ENCODE assay signal across 11 cellular contexts in the genomic region with DNA sequence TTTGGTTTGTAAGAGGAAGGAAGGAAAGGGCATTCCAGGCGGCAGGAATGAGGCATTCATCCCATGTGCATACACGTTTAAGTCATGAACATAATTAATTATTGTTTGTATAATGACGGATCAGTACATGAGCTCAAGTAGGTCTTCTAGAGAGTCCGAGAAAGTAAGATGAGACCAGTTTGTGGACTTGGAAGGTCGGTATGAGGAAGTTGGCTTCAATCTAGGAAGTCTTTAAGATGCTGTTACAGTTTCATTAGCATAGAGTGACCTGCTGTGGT. TPM values are rescaled to one million over a fixed set of nuclear protein-coding genes. Genes with fewer than 3 reads are reported as not detected.
DNase-seq lines count a peak whose midpoint lies in the region; ATAC-seq and TF ChIP-seq lines count a peak whose summit lies in the region.
"Had no signal": no experiment of that assay in that cellular context is flagged by ENCODE, and none has a peak within 500 bp of the region (broad histone marks: within the 10 kb centered on the region; RNA-seq: fewer than 3 reads in every experiment).

No MANE protein-coding gene starts in this region.

- no peak for DNase-seq in activated T-cell treated with anti-CD3 and anti-CD28 coated beads, Interleukin-2, amount 50 U/mL, for 72 hours
- no peak for DNase-seq in activated T-cell treated with anti-CD3 and anti-CD28 coated beads, Interleukin-2, amount 50 U/mL, for 48 hours
- DNase-seq in PC-9 (no peak), epithelial cell of esophagus (ENCODE audit: low read depth) (peak; percentile 62), medulla oblongata (ENCODE audit: extremely low spot score) (no peak), NCI-H526 (lab: John Stamatoyannopoulos, UW) (no peak), NCI-H1048 (lab: John Stamatoyannopoulos, UW) (no peak)
- no peak for DNase-seq in stimulated activated effector memory CD8-positive, alpha-beta T cell treated with anti-CD3 and anti-CD28 coated beads, Interleukin-12 subunit alpha, Interleukin-12 subunit beta, amount 100 ng/mL, for 72 hours (ENCODE audit: low spot score in 2 of 2)
- DNase-seq: DMS79 treated with DMSO at 0.1 percent for 48 hours, RPMI8226 had no signal

- peaks cover 25% of the 10 kb centered on the region for H3K4me1 ChIP-seq in PC-9 (replicated peaks; ENCODE audit: insufficient read depth)

- intact Hi-C loops in PC-9 (cut with micrococcal nuclease; ENCODE audit: unreplicated experiment), result no loop called here

- H3K27me3 ChIP-seq in PC-9 (ENCODE audit: insufficient read depth, low read depth), result no peaks in the 10 kb centered on the region
- H3K27me3 ChIP-seq: tibial nerve had no signal

- CTCF ChIA-PET in PC-9 (lab: Charles Lee), result no interaction called here

- no TSS peak for BruUV-seq in PC-9 (replicated peaks; lab: Mats Ljungman, UMichigan)

- no peaks in the 10 kb centered on the region for H3K9me3 ChIP-seq in PC-9 (ENCODE audit: insufficient read depth, low read depth)
- H3K9me3 ChIP-seq: tibial nerve had no signal

- peaks cover 12% of the 10 kb centered on the region for H3F3A ChIP-seq in PC-9 (ENCODE audit: insufficient read depth, low read depth)

- H3K9me2 ChIP-seq in PC-9 (ENCODE audit: insufficient read depth), result no peaks in the 10 kb centered on the region

- TF ChIP-seq CTCF in PC-9 (conservative IDR thresholded peaks at IDR 0.05) (no peak), epithelial cell of esophagus (IDR thresholded peaks at IDR 0.05; ENCODE audit: insufficient read depth, low read depth, low read length, missing control alignments) (peak; percentile 30)

- H2AFZ ChIP-seq in PC-9, result no peak overlapping the region

- H3K4me2 ChIP-seq in PC-9, result peak overlapping the region; percentile 90

- H3K79me2 ChIP-seq in PC-9 (ENCODE audit: low read depth), result peaks cover 93% of the 10 kb centered on the region

- peaks cover 53% of the 10 kb centered on the region for H4K20me1 ChIP-seq in PC-9 (ENCODE audit: insufficient read depth)

- peak overlapping the region; percentile 82 to 96 for H3K4me3 Mint-ChIP-seq in activated T-cell treated with anti-CD3 and anti-CD28 coated beads, Interleukin-2, amount 50 U/mL, for 72 hours
- H3K4me3 Mint-ChIP-seq in stimulated activated effector memory CD8-positive, alpha-beta T cell treated with anti-CD3 and anti-CD28 coated beads, Interleukin-12 subunit alpha, Interleukin-12 subunit beta, amount 100 ng/mL, for 72 hours, result peak overlapping the region; percentile 89

- POLR2A ChIA-PET in PC-9 (lab: Charles Lee; ENCODE audit: unreplicated experiment), result no interaction called here

- no peak overlapping the region for H3K27ac ChIP-seq in PC-9
- H3K27ac ChIP-seq: tibial nerve had no signal

- peaks cover 6 to 14% of the 10 kb centered on the region in 2 donors for H3K36me3 Mint-ChIP-seq in activated T-cell treated with anti-CD3 and anti-CD28 coated beads, Interleukin-2, amount 50 U/mL, for 72 hours (ENCODE audit: insufficient read depth in 2 of 2)
- H3K36me3 Mint-ChIP-seq in stimulated activated effector memory CD8-positive, alpha-beta T cell treated with anti-CD3 and anti-CD28 coated beads, Interleukin-12 subunit alpha, Interleukin-12 subunit beta, amount 100 ng/mL, for 72 hours, result peaks cover 33% of the 10 kb centered on the region

- peak overlapping the region; percentile 76 for H3K27ac Mint-ChIP-seq in activated T-cell treated with anti-CD3 and anti-CD28 coated beads, Interleukin-2, amount 50 U/mL, for 72 hours
- H3K27ac Mint-ChIP-seq in stimulated activated effector memory CD8-positive, alpha-beta T cell treated with anti-CD3 and anti-CD28 coated beads, Interleukin-12 subunit alpha, Interleukin-12 subunit beta, amount 100 ng/mL, for 72 hours, result peak overlapping the region; percentile 94

- H3K4me3 ChIP-seq in PC-9, result peak overlapping the region; percentile 85; the same call in 1 of the 2 replicates
- H3K4me3 ChIP-seq in epithelial cell of esophagus (ENCODE audit: low read length), result peak overlapping the region; percentile 29

- ATAC-seq in activated T-cell treated with anti-CD3 and anti-CD28 coated beads, Interleukin-2, amount 50 U/mL, for 72 hours (replicated peaks in 1 of 2), result no peak
- ATAC-seq in stimulated activated effector memory CD8-positive, alpha-beta T cell treated with anti-CD3 and anti-CD28 coated beads, Interleukin-12 subunit alpha, Interleukin-12 subunit beta, amount 100 ng/mL, for 72 hours, result no peak

- no peaks in the 10 kb centered on the region for H3K9me3 Mint-ChIP-seq in activated T-cell treated with anti-CD3 and anti-CD28 coated beads, Interleukin-2, amount 50 U/mL, for 72 hours
- no peaks in the 10 kb centered on the region for H3K9me3 Mint-ChIP-seq in stimulated activated effector memory CD8-positive, alpha-beta T cell treated with anti-CD3 and anti-CD28 coated beads, Interleukin-12 subunit alpha, Interleukin-12 subunit beta, amount 100 ng/mL, for 72 hours

- no peaks in the 10 kb centered on the region for H3K27me3 Mint-ChIP-seq in activated T-cell treated with anti-CD3 and anti-CD28 coated beads, Interleukin-2, amount 50 U/mL, for 72 hours (ENCODE audit: low read depth)

- H3K4me1 Mint-ChIP-seq in activated T-cell treated with anti-CD3 and anti-CD28 coated beads, Interleukin-2, amount 50 U/mL, for 72 hours (ENCODE audit: low read depth), result peaks cover 48% of the 10 kb centered on the region
- peaks cover 34% of the 10 kb centered on the region for H3K4me1 Mint-ChIP-seq in stimulated activated effector memory CD8-positive, alpha-beta T cell treated with anti-CD3 and anti-CD28 coated beads, Interleukin-12 subunit alpha, Interleukin-12 subunit beta, amount 100 ng/mL, for 72 hours

- H3K36me3 ChIP-seq in PC-9 (ENCODE audit: low read depth), result no peaks in the 10 kb centered on the region
- H3K36me3 ChIP-seq: tibial nerve had no signal

RNA-seq across cellular contexts. Expression of gene GTF3C4, which starts 2.1 kb away (rescaled TPM):
- total RNA-seq in activated T-cell treated with anti-CD3 and anti-CD28 coated beads, Interleukin-2, amount 50 U/mL, for 72 hours, result 10 to 100 TPM; 13.8 to 16.0 TPM
- total RNA-seq in PC-9 (2021), result 24.7 and 26.9 TPM in 2 replicates

RNA-seq across cellular contexts. Expression of gene DDX31, which starts 2.6 kb away (rescaled TPM):
- total RNA-seq in activated T-cell treated with anti-CD3 and anti-CD28 coated beads, Interleukin-2, amount 50 U/mL, for 72 hours, result 10 to 100 TPM; 13.9 to 16.7 TPM
- total RNA-seq in PC-9 (2021), result 19.2 and 21.5 TPM in 2 replicates
